ENCODE assay signal across 1 cellular context in the genomic region with DNA sequence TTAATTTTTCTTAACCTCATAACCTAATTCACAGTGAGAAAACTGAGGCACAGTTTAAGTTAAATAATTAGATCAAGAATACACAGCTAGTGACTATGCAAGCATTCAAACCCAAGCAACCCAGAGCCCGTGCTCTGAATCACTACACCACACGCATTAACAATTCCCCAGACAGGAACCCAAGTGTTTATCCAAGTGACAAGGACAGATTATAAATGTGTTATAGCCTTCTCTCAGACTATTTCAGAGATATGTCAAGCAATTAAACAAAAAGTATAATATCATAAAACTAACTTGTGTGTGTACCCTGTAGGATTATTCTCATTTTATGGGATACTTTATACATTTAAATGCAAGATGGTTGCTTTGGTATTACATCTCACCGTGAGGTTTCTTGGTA.
TF ChIP-seq lines count a peak whose summit lies in the region.

No MANE protein-coding gene starts in this region.

TF ChIP-seq in HepG2, 621 proteins besides CTCF, POLR2A, EP300 and RAD21:
- TF ChIP-seq NCOA5 (CRISPR knock-in tag; IDR thresholded peaks at IDR 0.05) (no peak), ZNF432 (CRISPR knock-in tag; IDR thresholded peaks at IDR 0.05; ENCODE audit: borderline replicate concordance) (no peak), HNF1A (IDR thresholded peaks at IDR 0.05; ENCODE audit: low read depth) (no peak), HNF1A (CRISPR knock-in tag; IDR thresholded peaks at IDR 0.05; ENCODE audit: borderline replicate concordance) (no peak), PHF21A (CRISPR knock-in tag; IDR thresholded peaks at IDR 0.05) (no peak), HIC2 (CRISPR knock-in tag; IDR thresholded peaks at IDR 0.05; ENCODE audit: low read depth) (no peak), ZNF674 (CRISPR knock-in tag; IDR thresholded peaks at IDR 0.05; ENCODE audit: low read depth) (no peak), KAT8 (CRISPR knock-in tag; IDR thresholded peaks at IDR 0.05) (no peak), ZNF784 (CRISPR knock-in tag; IDR thresholded peaks at IDR 0.05; ENCODE audit: borderline replicate concordance) (no peak)
- TF ChIP-seq, protein P1, sequence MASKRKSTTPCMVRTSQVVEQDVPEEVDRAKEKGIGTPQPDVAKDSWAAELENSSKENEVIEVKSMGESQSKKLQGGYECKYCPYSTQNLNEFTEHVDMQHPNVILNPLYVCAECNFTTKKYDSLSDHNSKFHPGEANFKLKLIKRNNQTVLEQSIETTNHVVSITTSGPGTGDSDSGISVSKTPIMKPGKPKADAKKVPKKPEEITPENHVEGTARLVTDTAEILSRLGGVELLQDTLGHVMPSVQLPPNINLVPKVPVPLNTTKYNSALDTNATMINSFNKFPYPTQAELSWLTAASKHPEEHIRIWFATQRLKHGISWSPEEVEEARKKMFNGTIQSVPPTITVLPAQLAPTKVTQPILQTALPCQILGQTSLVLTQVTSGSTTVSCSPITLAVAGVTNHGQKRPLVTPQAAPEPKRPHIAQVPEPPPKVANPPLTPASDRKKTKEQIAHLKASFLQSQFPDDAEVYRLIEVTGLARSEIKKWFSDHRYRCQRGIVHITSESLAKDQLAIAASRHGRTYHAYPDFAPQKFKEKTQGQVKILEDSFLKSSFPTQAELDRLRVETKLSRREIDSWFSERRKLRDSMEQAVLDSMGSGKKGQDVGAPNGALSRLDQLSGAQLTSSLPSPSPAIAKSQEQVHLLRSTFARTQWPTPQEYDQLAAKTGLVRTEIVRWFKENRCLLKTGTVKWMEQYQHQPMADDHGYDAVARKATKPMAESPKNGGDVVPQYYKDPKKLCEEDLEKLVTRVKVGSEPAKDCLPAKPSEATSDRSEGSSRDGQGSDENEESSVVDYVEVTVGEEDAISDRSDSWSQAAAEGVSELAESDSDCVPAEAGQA (IDR thresholded peaks at IDR 0.05; ENCODE audit: low read depth) = no peak
- TF ChIP-seq, protein P1 (CRISPR knock-in tag; IDR thresholded peaks at IDR 0.05; ENCODE audit: borderline replicate concordance) = no peak
- TF ChIP-seq, protein P2, sequence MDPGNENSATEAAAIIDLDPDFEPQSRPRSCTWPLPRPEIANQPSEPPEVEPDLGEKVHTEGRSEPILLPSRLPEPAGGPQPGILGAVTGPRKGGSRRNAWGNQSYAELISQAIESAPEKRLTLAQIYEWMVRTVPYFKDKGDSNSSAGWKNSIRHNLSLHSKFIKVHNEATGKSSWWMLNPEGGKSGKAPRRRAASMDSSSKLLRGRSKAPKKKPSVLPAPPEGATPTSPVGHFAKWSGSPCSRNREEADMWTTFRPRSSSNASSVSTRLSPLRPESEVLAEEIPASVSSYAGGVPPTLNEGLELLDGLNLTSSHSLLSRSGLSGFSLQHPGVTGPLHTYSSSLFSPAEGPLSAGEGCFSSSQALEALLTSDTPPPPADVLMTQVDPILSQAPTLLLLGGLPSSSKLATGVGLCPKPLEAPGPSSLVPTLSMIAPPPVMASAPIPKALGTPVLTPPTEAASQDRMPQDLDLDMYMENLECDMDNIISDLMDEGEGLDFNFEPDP (CRISPR knock-in tag; conservative IDR thresholded peaks at IDR 0.05) = no peak
